ENCODE assay signal across 1 cellular context in genomic region chr19:18995804-18996241, GRCh38.
A peak's percentile ranks its signal among the peaks of the same experiment; 100 is the strongest.
TF ChIP-seq lines count a peak whose summit lies in the region.

No MANE protein-coding gene starts in this region.

TF ChIP-seq in K562, 482 proteins besides CTCF, POLR2A, EP300 and RAD21:
- TF ChIP-seq ZNF212 (CRISPR knock-in tag; IDR thresholded peaks at IDR 0.05) (no peak), SMC3 (conservative IDR thresholded peaks at IDR 0.05; ENCODE audit: insufficient read depth, low read depth, low read length) (peak; percentile 36; the same call in 1 of the 2 replicates), PKNOX1 (IDR thresholded peaks at IDR 0.05) (peak; percentile 56), MTA1 (IDR thresholded peaks at IDR 0.05; ENCODE audit: borderline replicate concordance) (no peak), TFAP4 (CRISPR knock-in tag; IDR thresholded peaks at IDR 0.05; ENCODE audit: borderline replicate concordance) (peak; percentile 78; the same call in 1 of the 2 replicates), MAZ (CRISPR knock-in tag; conservative IDR thresholded peaks at IDR 0.05 in 1 of 2, IDR thresholded peaks at IDR 0.05 in 1 of 2) (0 out of 4 replicates have a peak, but pooled peaks of 1 of the 2 experiments have one; percentile 23), SPI1 (IDR thresholded peaks at IDR 0.05; ENCODE audit: borderline replicate concordance, low read depth, low read length) (peak; percentile 52), ZFP30 (CRISPR knock-in tag; IDR thresholded peaks at IDR 0.05; ENCODE audit: borderline replicate concordance) (no peak), EGR1 (conservative IDR thresholded peaks at IDR 0.05) (peak; percentile 50; the same call in 1 of the 2 replicates)
